Comparison of ENCODE assay signal across 8 cellular contexts in genomic region chr11:26480041-26480440, GRCh38.
"Had no signal": no experiment of that assay in that cellular context is flagged by ENCODE, and none has a peak within 500 bp of the region (broad histone marks: within the 10 kb centered on the region; RNA-seq: fewer than 3 reads in every experiment).

No MANE protein-coding gene starts in this region.

- ATAC-seq: HepG2 had no signal

- H3K9ac ChIP-seq: KMS-11 had no signal

- H3K4me2 ChIP-seq: KMS-11 had no signal

- H3K27me3 Mint-ChIP-seq: IgD-negative memory B cell had no signal

- H3K27ac ChIP-seq: HL-60, KMS-11 had no signal

- DNase-seq: GOT3, H7, HCEC 1CT, KBM-7 had no signal

- H3K4me3 Mint-ChIP-seq: IgD-negative memory B cell had no signal

- H3K36me3 Mint-ChIP-seq: IgD-negative memory B cell had no signal

- H3K27ac Mint-ChIP-seq: IgD-negative memory B cell had no signal
